ENCODE assay signal across 11 cellular contexts in genomic region chr6:168181776-168182765, GRCh38.
"Had no signal": no experiment of that assay in that cellular context is flagged by ENCODE, and none has a peak within 500 bp of the region (broad histone marks: within the 10 kb centered on the region; RNA-seq: fewer than 3 reads in every experiment).

No MANE protein-coding gene starts in this region.

- H3K27ac ChIP-seq: ascending aorta, esophagus muscularis mucosa, spleen, thyroid gland, uterus had no signal

- H3K4me3 ChIP-seq: ascending aorta, esophagus muscularis mucosa, spleen, thyroid gland, uterus had no signal

- H3K9me3 ChIP-seq: ascending aorta, esophagus muscularis mucosa, thyroid gland, uterus had no signal

- DNase-seq: activated CD4-positive, alpha-beta T cell treated with anti-CD3 and anti-CD28 coated beads, Interleukin-2, amount 10 ng/mL, durations not matched to agents 7 days and 5 days; activated naive CD4-positive, alpha-beta T cell treated with anti-CD3 and anti-CD28 coated beads, Interleukin-2, amount 10 ng/mL, durations not matched to agents 7 days and 5 days; left ventricle myocardium superior; spleen; stimulated activated CD4-positive, alpha-beta T cell treated with anti-CD3 and anti-CD28 coated beads, Interleukin-2, amount 100 ng/mL, for 24 hours; thyroid gland had no signal

- H3K27me3 ChIP-seq: ascending aorta, thyroid gland, uterus had no signal

- ATAC-seq: activated T-helper 17 cell treated with anti-CD3 and anti-CD28 coated beads, Interleukin-2, amount 50 U/mL, for 72 hours; left ventricle myocardium superior; sciatic nerve had no signal

- H3K4me1 ChIP-seq: ascending aorta, esophagus muscularis mucosa, spleen, thyroid gland had no signal

- H3K36me3 ChIP-seq: ascending aorta, esophagus muscularis mucosa, spleen, thyroid gland, uterus had no signal
